ENCODE assay signal across 20 cellular contexts in genomic region chr21:33443174-33443573, GRCh38. TPM values are rescaled to one million over a fixed set of nuclear protein-coding genes. Genes with fewer than 3 reads are reported as not detected.
DNase-seq lines count a peak whose midpoint lies in the region; ATAC-seq and TF ChIP-seq lines count a peak whose summit lies in the region.
"Had no signal": no experiment of that assay in that cellular context is flagged by ENCODE, and none has a peak within 500 bp of the region (broad histone marks: within the 10 kb centered on the region; RNA-seq: fewer than 3 reads in every experiment).

No MANE protein-coding gene starts in this region.

- ATAC-seq in left ventricle myocardium superior (peak; percentile 48), GM21786 (IDR thresholded peaks at IDR 0.05; ENCODE audit: unreplicated experiment) (no peak)
- no peak for ATAC-seq in stimulated activated naive B cell treated with anti-CD40 and anti-IgM and Interleukin-4, amounts not matched to agents 10 μg/mL and 1 μg/mL and 100 μg/mL, for 72 hours (replicated peaks)
- ATAC-seq: K562 had no signal

- H3K36me3 Mint-ChIP-seq in stimulated activated naive B cell treated with anti-CD40 and anti-IgM and Interleukin-4, amounts not matched to agents 10 μg/mL and 1 μg/mL and 100 μg/mL, for 72 hours = peaks cover 7 to 21% of the 10 kb centered on the region in 2 donors

- no peaks in the 10 kb centered on the region for H3K27me3 ChIP-seq in vagina
- H3K27me3 ChIP-seq: brain microvascular endothelial cell, heart right ventricle, ovary, tibial artery had no signal

- no peak overlapping the region for H3K4me3 Mint-ChIP-seq in stimulated activated naive B cell treated with anti-CD40 and anti-IgM and Interleukin-4, amounts not matched to agents 10 μg/mL and 1 μg/mL and 100 μg/mL, for 72 hours
- H3K4me3 Mint-ChIP-seq: activated naive CD8-positive, alpha-beta T cell; activated T-cell treated with anti-CD3 and anti-CD28 coated beads, Interleukin-2, amount 50 U/mL, for 24 hours had no signal

- in situ Hi-C loops in G401 (cut with HindIII; ENCODE audit: low sequenced_read_pairs) = no loop called here

- no peak for TF ChIP-seq POLR2A in vagina (IDR thresholded peaks at IDR 0.05)

- peak overlapping the region; percentile 56 for H3K27ac Mint-ChIP-seq in stimulated activated naive B cell treated with anti-CD40 and anti-IgM and Interleukin-4, amounts not matched to agents 10 μg/mL and 1 μg/mL and 100 μg/mL, for 72 hours
- H3K27ac Mint-ChIP-seq: activated naive CD8-positive, alpha-beta T cell; activated T-cell treated with anti-CD3 and anti-CD28 coated beads, Interleukin-2, amount 50 U/mL, for 24 hours had no signal

- TF ChIP-seq CTCF in vagina (IDR thresholded peaks at IDR 0.05) = no peak

- peaks cover 40 to 61% of the 10 kb centered on the region in 2 donors for H3K4me1 Mint-ChIP-seq in stimulated activated naive B cell treated with anti-CD40 and anti-IgM and Interleukin-4, amounts not matched to agents 10 μg/mL and 1 μg/mL and 100 μg/mL, for 72 hours

- peaks cover 18% of the 10 kb centered on the region for H3K4me1 ChIP-seq in vagina

- no peaks in the 10 kb centered on the region for H3K9me3 ChIP-seq in vagina
- H3K9me3 ChIP-seq: heart right ventricle, ovary, tibial artery had no signal

- H3K36me3 ChIP-seq in vagina = peaks cover 0 to 9% of the 10 kb centered on the region in 2 donors
- H3K36me3 ChIP-seq: ovary had no signal

- DNase-seq in NCI-H345 (lab: John Stamatoyannopoulos, UW) = peak; percentile 29
- DNase-seq in NCI-H345 treated with DMSO at 0.1 percent for 48 hours (lab: John Stamatoyannopoulos, UW; ENCODE audit: unreplicated experiment) = no peak
- DNase-seq in NCI-H510A treated with DMSO at 0.1 percent for 48 hours (lab: John Stamatoyannopoulos, UW) = peak; percentile 45
- DNase-seq in left ventricle myocardium superior = no peak
- DNase-seq in stimulated activated naive B cell treated with anti-CD40 and anti-IgM and Interleukin-4, amounts not matched to agents 10 μg/mL and 1 μg/mL and 100 μg/mL, for 72 hours = no peak
- DNase-seq in G401 (ENCODE audit: low spot score) = no peak
- DNase-seq in vagina (ENCODE audit: extremely low spot score in 2 of 2) = no peak
- DNase-seq: activated CD4-positive, alpha-beta T cell treated with anti-CD3 and anti-CD28 coated beads, Interleukin-2, amount 50 U/mL, for 1 hour; activated T-cell treated with anti-CD3 and anti-CD28 coated beads, Interleukin-2, amount 50 U/mL, for 24 hours; brain microvascular endothelial cell; heart right ventricle; NCI-H1092 treated with DMSO at 0.1 percent for 48 hours; NCI-H2171 treated with DMSO at 0.1 percent for 48 hours; ovary; SIG-M5; T-helper 9 cell; tibial artery had no signal

- H3K27ac ChIP-seq in vagina = no peak overlapping the region
- H3K27ac ChIP-seq: ovary had no signal

- intact Hi-C loops in left ventricle myocardium superior (cut with micrococcal nuclease) = no loop called here
- intact Hi-C loops in vagina (cut with DNase I) = loop anchor here (10.0 kb wide), 2 partner anchors 88 to 238 kb away; no protein-coding TSS in a partner anchor

- no peaks in the 10 kb centered on the region for H3K9me3 Mint-ChIP-seq in stimulated activated naive B cell treated with anti-CD40 and anti-IgM and Interleukin-4, amounts not matched to agents 10 μg/mL and 1 μg/mL and 100 μg/mL, for 72 hours
- H3K9me3 Mint-ChIP-seq: activated T-cell treated with anti-CD3 and anti-CD28 coated beads, Interleukin-2, amount 50 U/mL, for 24 hours had no signal

- H3K4me3 ChIP-seq in vagina = no peak overlapping the region
- H3K4me3 ChIP-seq: heart right ventricle, K562, ovary, tibial artery had no signal

- no peaks in the 10 kb centered on the region for H3K27me3 Mint-ChIP-seq in stimulated activated naive B cell treated with anti-CD40 and anti-IgM and Interleukin-4, amounts not matched to agents 10 μg/mL and 1 μg/mL and 100 μg/mL, for 72 hours
- H3K27me3 Mint-ChIP-seq: activated naive CD8-positive, alpha-beta T cell; activated T-cell treated with anti-CD3 and anti-CD28 coated beads, Interleukin-2, amount 50 U/mL, for 24 hours had no signal

RNA-seq across cellular contexts. Expression of gene TMEM50B, which starts 36.6 kb away (rescaled TPM):
- total RNA-seq in left ventricle myocardium superior (32.8 TPM), vagina (42.5 TPM)
- 24.6 and 28.0 TPM in 2 replicates for total RNA-seq in G401 (2014; rRNA removed; shearing (Covaris generic))

RNA-seq across cellular contexts. Expression of gene IFNGR2, which starts 40.0 kb away (rescaled TPM):
- total RNA-seq in left ventricle myocardium superior (35.1 TPM), vagina (89.6 TPM)
- total RNA-seq in G401 (2014; rRNA removed; shearing (Covaris generic)) = 61.2 and 66.8 TPM in 2 replicates

RNA-seq across cellular contexts. Expression of gene DNAJC28, which starts 48.3 kb away (rescaled TPM):
- total RNA-seq in left ventricle myocardium superior = 6.7 TPM
- total RNA-seq in G401 (2014; rRNA removed; shearing (Covaris generic)) = 0.49 and 3.8 TPM in 2 replicates
- total RNA-seq in vagina = 1.5 TPM

Comparison
In these comparisons a context has a peak if more than half of its experiments do, and no peak if none do; other contexts are left out.
1. DNase-seq: peak in NCI-H345 (single experiment) and NCI-H510A treated with DMSO at 0.1 percent for 48 hours (single experiment); none in NCI-H345 treated with DMSO at 0.1 percent for 48 hours (single experiment), left ventricle myocardium superior (single experiment), stimulated activated naive B cell treated with anti-CD40 and anti-IgM and Interleukin-4, amounts not matched to agents 10 μg/mL and 1 μg/mL and 100 μg/mL, for 72 hours (single experiment), G401 (single experiment) and vagina (0 of 2).